Comparison of ENCODE assay signal across 8 cellular contexts in the genomic region with DNA sequence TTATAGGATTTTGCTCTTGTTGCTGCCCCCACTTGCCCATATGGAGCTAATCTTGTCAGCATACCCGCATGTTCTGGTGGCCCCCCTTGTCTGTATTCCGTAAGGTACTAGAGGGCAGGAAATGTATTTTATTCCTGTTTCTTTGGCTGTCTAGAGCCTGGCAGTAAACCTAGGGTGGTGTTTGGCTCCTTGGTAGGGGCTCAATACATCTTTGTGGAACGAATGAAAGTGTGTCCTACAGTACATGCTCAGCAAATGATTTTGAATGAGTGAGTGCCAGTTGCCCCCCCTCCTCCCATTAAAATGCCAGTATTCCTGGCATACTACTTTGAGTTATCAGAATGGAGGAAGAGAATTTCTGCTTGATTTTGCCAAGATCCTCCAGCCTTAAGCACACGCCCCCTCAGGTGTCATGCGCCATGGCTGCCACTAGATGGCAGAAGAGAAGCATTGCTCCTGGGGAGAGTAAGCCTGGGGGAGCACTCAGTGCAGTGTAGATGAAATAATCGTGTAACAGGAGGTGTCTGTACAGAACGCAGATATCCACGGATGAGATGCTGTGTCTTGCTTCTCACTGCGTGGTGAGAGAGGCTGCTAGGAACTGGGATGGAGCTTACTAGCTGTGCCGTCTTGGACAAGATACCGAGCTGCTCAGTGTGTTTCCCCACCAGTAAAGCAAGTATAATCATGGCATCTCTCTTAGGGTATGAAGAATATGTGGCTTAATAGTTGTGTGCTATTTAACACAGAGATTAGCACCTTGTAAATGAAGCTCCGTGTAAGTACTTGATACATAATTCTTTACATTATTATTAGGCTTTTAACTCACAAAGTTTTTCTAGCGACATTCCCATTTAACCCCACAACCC. TPM values are rescaled to one million over a fixed set of nuclear protein-coding genes. Genes with fewer than 3 reads are reported as not detected.
DNase-seq lines count a peak whose midpoint lies in the region; ATAC-seq and TF ChIP-seq lines count a peak whose summit lies in the region.

No MANE protein-coding gene starts in this region.

- H3K27me3 ChIP-seq in PC-9 (ENCODE audit: insufficient read depth, low read depth) (peaks cover 22% of the 10 kb centered on the region; the same call in 1 of the 2 replicates), suprapubic skin (no peaks in the 10 kb centered on the region)

- TF ChIP-seq POLR2A in suprapubic skin (IDR thresholded peaks at IDR 0.05) = no peak

- no peaks in the 10 kb centered on the region for H3F3A ChIP-seq in PC-9 (ENCODE audit: insufficient read depth, low read depth)

- DNase-seq in C1 segment of cervical spinal cord (lab: John Stamatoyannopoulos, UW) = peak in 12 of 14 donors; percentile 14 to 76 (median 36)
- DNase-seq in HPDE6-E6E7 (ENCODE audit: extremely low spot score) = peak; percentile 76
- DNase-seq in PC-9 = peak; percentile 60 to 63
- DNase-seq in activated T-cell treated with anti-CD3 and anti-CD28 coated beads, Interleukin-2, amount 50 U/mL, for 72 hours = peak; percentile 74 to 80
- DNase-seq in fibroblast of the aortic adventitia (ENCODE audit: low read depth) = peak; percentile 88
- peak in 50 of 56 donors; percentile 4 to 80 (median 53) for DNase-seq in nucleus accumbens (lab: John Stamatoyannopoulos, UW)
- DNase-seq in suprapubic skin (ENCODE audit: low spot score in 2 of 2) = no peak

- H3K27ac ChIP-seq in PC-9 = no peak overlapping the region
- H3K27ac ChIP-seq in suprapubic skin = no peak overlapping the region

- H3K36me3 Mint-ChIP-seq in activated T-cell treated with anti-CD3 and anti-CD28 coated beads, Interleukin-2, amount 50 U/mL, for 72 hours (ENCODE audit: insufficient read depth in 2 of 2) = no peaks in the 10 kb centered on the region

- BruUV-seq in PC-9 (replicated peaks; lab: Mats Ljungman, UMichigan) = no TSS peak

- H3K4me2 ChIP-seq in PC-9 = no peak overlapping the region

- CTCF ChIA-PET in PC-9 (lab: Charles Lee) = no interaction called here

- TF ChIP-seq CTCF in PC-9 (conservative IDR thresholded peaks at IDR 0.05) (peak; percentile 99), fibroblast of the aortic adventitia (IDR thresholded peaks at IDR 0.05; ENCODE audit: insufficient read depth, low read length) (peak; percentile 100), suprapubic skin (IDR thresholded peaks at IDR 0.05) (peak; percentile 94 to 99)

- H3K9me3 ChIP-seq in PC-9 (ENCODE audit: insufficient read depth, low read depth) (no peaks in the 10 kb centered on the region), suprapubic skin (no peaks in the 10 kb centered on the region)

- H3K9me3 Mint-ChIP-seq in activated T-cell treated with anti-CD3 and anti-CD28 coated beads, Interleukin-2, amount 50 U/mL, for 72 hours = no peaks in the 10 kb centered on the region

- no peak overlapping the region for H2AFZ ChIP-seq in PC-9

- H3K4me1 ChIP-seq in PC-9 (replicated peaks; ENCODE audit: insufficient read depth) (no peaks in the 10 kb centered on the region), suprapubic skin (peaks cover 3% of the 10 kb centered on the region)

- H3K4me3 Mint-ChIP-seq in activated T-cell treated with anti-CD3 and anti-CD28 coated beads, Interleukin-2, amount 50 U/mL, for 72 hours = no peak overlapping the region

- no peaks in the 10 kb centered on the region for H4K20me1 ChIP-seq in PC-9 (ENCODE audit: insufficient read depth)

- no peaks in the 10 kb centered on the region for H3K27me3 Mint-ChIP-seq in activated T-cell treated with anti-CD3 and anti-CD28 coated beads, Interleukin-2, amount 50 U/mL, for 72 hours (ENCODE audit: low read depth)

- H3K9me2 ChIP-seq in PC-9 (ENCODE audit: insufficient read depth) = no peaks in the 10 kb centered on the region

- TF ChIP-seq EP300 in suprapubic skin (IDR thresholded peaks at IDR 0.05) = no peak

- H3K36me3 ChIP-seq in PC-9 (ENCODE audit: low read depth) (no peaks in the 10 kb centered on the region), suprapubic skin (no peaks in the 10 kb centered on the region)

- 16% methylated on average over 13 of the region's 13 CpGs for WGBS in suprapubic skin

- H3K4me3 ChIP-seq in PC-9 (no peak overlapping the region), fibroblast of the aortic adventitia (ENCODE audit: low read depth, low read length) (no peak overlapping the region), suprapubic skin (no peak overlapping the region)

- H3K79me2 ChIP-seq in PC-9 (ENCODE audit: low read depth) = no peaks in the 10 kb centered on the region

- intact Hi-C loops in PC-9 (cut with micrococcal nuclease; ENCODE audit: unreplicated experiment) = loop anchor here (2.0 to 5.0 kb wide), 4 partner anchors 88 to 216 kb away; a partner anchor contains a TSS

- no peak overlapping the region for H3K27ac Mint-ChIP-seq in activated T-cell treated with anti-CD3 and anti-CD28 coated beads, Interleukin-2, amount 50 U/mL, for 72 hours

- POLR2A ChIA-PET in PC-9 (lab: Charles Lee; ENCODE audit: unreplicated experiment) = no interaction called here

- ATAC-seq in GM18873 (IDR thresholded peaks at IDR 0.05; ENCODE audit: low FRiP score, unreplicated experiment) = peak; percentile 55
- ATAC-seq in activated T-cell treated with anti-CD3 and anti-CD28 coated beads, Interleukin-2, amount 50 U/mL, for 72 hours (replicated peaks in 1 of 2) = peak; percentile 97 to 98

- peaks cover under 1% of the 10 kb centered on the region for H3K4me1 Mint-ChIP-seq in activated T-cell treated with anti-CD3 and anti-CD28 coated beads, Interleukin-2, amount 50 U/mL, for 72 hours (ENCODE audit: low read depth)

RNA-seq across cellular contexts. Expression of a gene that starts 17.2 kb away (rescaled TPM):
- total RNA-seq in PC-9 (2021) = 4.2 and 6.6 TPM in 2 replicates
- total RNA-seq in activated T-cell treated with anti-CD3 and anti-CD28 coated beads, Interleukin-2, amount 50 U/mL, for 72 hours = 1 to 10 TPM; 2.3 to 3.9 TPM
- total RNA-seq in fibroblast of the aortic adventitia (ENCODE audit: low replicate concordance) = 2.8 and 6.9 TPM in 2 replicates
- 10 to 100 TPM in 1 of 4 donors, 1 to 10 TPM in 3; 2.4 to 16.5 (median 4.4) TPM for total RNA-seq in suprapubic skin

RNA-seq across cellular contexts. Expression of a gene that starts 41.8 kb away (rescaled TPM):
- total RNA-seq in PC-9 (2021) (2.0 and 3.4 TPM in 2 replicates), fibroblast of the aortic adventitia (ENCODE audit: low replicate concordance) (21.1 and 409 TPM in 2 replicates), suprapubic skin (10 to 100 TPM; 22.5 to 52.3 (median 31.8) TPM)
- 1 to 10 TPM; 7.0 to 8.2 TPM for total RNA-seq in activated T-cell treated with anti-CD3 and anti-CD28 coated beads, Interleukin-2, amount 50 U/mL, for 72 hours

Comparison
In these comparisons a context has a peak if more than half of its experiments do, and no peak if none do; other contexts are left out.
1. DNase-seq: peak in C1 segment of cervical spinal cord (12 of 14), HPDE6-E6E7 (single experiment), PC-9 (2 of 2), activated T-cell treated with anti-CD3 and anti-CD28 coated beads, Interleukin-2, amount 50 U/mL, for 72 hours (2 of 2), fibroblast of the aortic adventitia (single experiment) and nucleus accumbens (50 of 56); none in suprapubic skin (0 of 2).
2. Peak in every context shown above with its lines, with median percentiles within 50 percentile points of each other: CTCF ChIP-seq.